2 cellular contexts compared by ENCODE assay signal in the genomic region with DNA sequence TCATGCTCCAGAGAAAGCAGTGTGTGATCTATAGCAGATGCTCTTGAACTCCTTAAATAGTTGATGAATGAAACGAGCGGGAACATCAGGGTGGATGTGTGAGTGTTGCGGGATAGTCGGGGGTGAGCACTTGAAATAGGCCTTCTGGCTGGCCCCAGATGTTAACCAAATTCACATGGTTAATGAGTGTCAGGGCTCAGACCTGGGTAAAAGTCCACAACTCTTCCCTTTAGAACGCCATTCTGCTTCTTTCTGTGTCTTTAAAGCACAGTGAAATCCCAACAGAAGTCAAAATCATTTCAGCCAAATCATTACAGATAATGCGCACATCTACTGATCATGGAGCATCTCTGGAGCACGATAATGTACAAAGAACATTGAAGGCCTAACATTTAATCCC.
TF ChIP-seq lines count a peak whose summit lies in the region.

No MANE protein-coding gene starts in this region.

TF ChIP-seq in H1, 55 proteins besides CTCF, POLR2A, EP300 and RAD21 (continued from another document):
- TF ChIP-seq TAF7 (optimal IDR thresholded peaks at IDR 0.05; ENCODE audit: borderline replicate concordance, low read depth, low read length): no peak
- TF ChIP-seq RNF2 (IDR thresholded peaks at IDR 0.05; ENCODE audit: borderline replicate concordance, low read depth, low read length, missing control alignments, poor library complexity, severe bottlenecking): no peak
- TF ChIP-seq, protein P1, sequence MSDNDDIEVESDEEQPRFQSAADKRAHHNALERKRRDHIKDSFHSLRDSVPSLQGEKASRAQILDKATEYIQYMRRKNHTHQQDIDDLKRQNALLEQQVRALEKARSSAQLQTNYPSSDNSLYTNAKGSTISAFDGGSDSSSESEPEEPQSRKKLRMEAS (IDR thresholded peaks at IDR 0.05): no peak
- no peak for TF ChIP-seq TEAD4 (IDR thresholded peaks at IDR 0.05; ENCODE audit: low read depth, low read length)
- TF ChIP-seq BCL11A (IDR thresholded peaks at IDR 0.05; ENCODE audit: low read depth in 2 of 2, low read length in 2 of 2): no peak
- no peak for TF ChIP-seq HDAC6 (IDR thresholded peaks at IDR 0.05; ENCODE audit: low read depth, low read length)
- no peak for TF ChIP-seq RBBP5 (IDR thresholded peaks at IDR 0.05; ENCODE audit: borderline replicate concordance, low read depth, low read length)
- TF ChIP-seq CBX5 (IDR thresholded peaks at IDR 0.05; ENCODE audit: low read depth, low read length): no peak
- TF ChIP-seq HDAC2 (IDR thresholded peaks at IDR 0.05; ENCODE audit: borderline replicate concordance in 1 of 2, low read depth in 2 of 2, low read length in 2 of 2): no peak
- TF ChIP-seq KDM5A (IDR thresholded peaks at IDR 0.05; ENCODE audit: low read length): no peak
- no peak for TF ChIP-seq NANOG (IDR thresholded peaks at IDR 0.05; ENCODE audit: insufficient read depth, low read depth, low read length, poor library complexity, severe bottlenecking)
- no peak for TF ChIP-seq NRF1 (IDR thresholded peaks at IDR 0.05; ENCODE audit: low read depth, low read length)
- no peak for TF ChIP-seq CREB1 (IDR thresholded peaks at IDR 0.05)
- TF ChIP-seq, protein P2, sequence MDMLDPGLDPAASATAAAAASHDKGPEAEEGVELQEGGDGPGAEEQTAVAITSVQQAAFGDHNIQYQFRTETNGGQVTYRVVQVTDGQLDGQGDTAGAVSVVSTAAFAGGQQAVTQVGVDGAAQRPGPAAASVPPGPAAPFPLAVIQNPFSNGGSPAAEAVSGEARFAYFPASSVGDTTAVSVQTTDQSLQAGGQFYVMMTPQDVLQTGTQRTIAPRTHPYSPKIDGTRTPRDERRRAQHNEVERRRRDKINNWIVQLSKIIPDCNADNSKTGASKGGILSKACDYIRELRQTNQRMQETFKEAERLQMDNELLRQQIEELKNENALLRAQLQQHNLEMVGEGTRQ (IDR thresholded peaks at IDR 0.05; ENCODE audit: low read length): no peak
- TF ChIP-seq, protein P3, sequence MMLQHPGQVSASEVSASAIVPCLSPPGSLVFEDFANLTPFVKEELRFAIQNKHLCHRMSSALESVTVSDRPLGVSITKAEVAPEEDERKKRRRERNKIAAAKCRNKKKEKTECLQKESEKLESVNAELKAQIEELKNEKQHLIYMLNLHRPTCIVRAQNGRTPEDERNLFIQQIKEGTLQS (IDR thresholded peaks at IDR 0.05; ENCODE audit: insufficient read depth, low read depth, low read length): no peak
TF ChIP-seq in H1: peak in this region for 0.

TF ChIP-seq in WTC11, 78 proteins besides CTCF, POLR2A, EP300 and RAD21 (continued from another document):
- TF ChIP-seq SMAD4 (CRISPR knock-in tag; IDR thresholded peaks at IDR 0.05) (no peak), JUN (CRISPR knock-in tag; IDR thresholded peaks at IDR 0.05) (no peak), NFATC4 (CRISPR knock-in tag; IDR thresholded peaks at IDR 0.05) (no peak), GTF2I (CRISPR knock-in tag; conservative IDR thresholded peaks at IDR 0.05) (no peak), HMGA2 (CRISPR knock-in tag; IDR thresholded peaks at IDR 0.05) (no peak), ZNF671 (CRISPR knock-in tag; IDR thresholded peaks at IDR 0.05) (no peak), ZNF263 (CRISPR knock-in tag; IDR thresholded peaks at IDR 0.05; ENCODE audit: low read depth) (no peak), CBFB (CRISPR knock-in tag; IDR thresholded peaks at IDR 0.05; ENCODE audit: low read depth) (no peak)
- TF ChIP-seq, protein P4, sequence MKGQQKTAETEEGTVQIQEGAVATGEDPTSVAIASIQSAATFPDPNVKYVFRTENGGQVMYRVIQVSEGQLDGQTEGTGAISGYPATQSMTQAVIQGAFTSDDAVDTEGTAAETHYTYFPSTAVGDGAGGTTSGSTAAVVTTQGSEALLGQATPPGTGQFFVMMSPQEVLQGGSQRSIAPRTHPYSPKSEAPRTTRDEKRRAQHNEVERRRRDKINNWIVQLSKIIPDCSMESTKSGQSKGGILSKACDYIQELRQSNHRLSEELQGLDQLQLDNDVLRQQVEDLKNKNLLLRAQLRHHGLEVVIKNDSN (CRISPR knock-in tag; IDR thresholded peaks at IDR 0.05): no peak
- TF ChIP-seq, protein P5, sequence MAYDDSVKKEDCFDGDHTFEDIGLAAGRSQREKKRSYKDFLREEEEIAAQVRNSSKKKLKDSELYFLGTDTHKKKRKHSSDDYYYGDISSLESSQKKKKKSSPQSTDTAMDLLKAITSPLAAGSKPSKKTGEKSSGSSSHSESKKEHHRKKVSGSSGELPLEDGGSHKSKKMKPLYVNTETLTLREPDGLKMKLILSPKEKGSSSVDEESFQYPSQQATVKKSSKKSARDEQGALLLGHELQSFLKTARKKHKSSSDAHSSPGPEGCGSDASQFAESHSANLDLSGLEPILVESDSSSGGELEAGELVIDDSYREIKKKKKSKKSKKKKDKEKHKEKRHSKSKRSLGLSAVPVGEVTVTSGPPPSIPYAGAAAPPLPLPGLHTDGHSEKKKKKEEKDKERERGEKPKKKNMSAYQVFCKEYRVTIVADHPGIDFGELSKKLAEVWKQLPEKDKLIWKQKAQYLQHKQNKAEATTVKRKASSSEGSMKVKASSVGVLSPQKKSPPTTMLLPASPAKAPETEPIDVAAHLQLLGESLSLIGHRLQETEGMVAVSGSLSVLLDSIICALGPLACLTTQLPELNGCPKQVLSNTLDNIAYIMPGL (CRISPR knock-in tag; IDR thresholded peaks at IDR 0.05): no peak
- TF ChIP-seq, protein P6, sequence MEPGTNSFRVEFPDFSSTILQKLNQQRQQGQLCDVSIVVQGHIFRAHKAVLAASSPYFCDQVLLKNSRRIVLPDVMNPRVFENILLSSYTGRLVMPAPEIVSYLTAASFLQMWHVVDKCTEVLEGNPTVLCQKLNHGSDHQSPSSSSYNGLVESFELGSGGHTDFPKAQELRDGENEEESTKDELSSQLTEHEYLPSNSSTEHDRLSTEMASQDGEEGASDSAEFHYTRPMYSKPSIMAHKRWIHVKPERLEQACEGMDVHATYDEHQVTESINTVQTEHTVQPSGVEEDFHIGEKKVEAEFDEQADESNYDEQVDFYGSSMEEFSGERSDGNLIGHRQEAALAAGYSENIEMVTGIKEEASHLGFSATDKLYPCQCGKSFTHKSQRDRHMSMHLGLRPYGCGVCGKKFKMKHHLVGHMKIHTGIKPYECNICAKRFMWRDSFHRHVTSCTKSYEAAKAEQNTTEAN (CRISPR knock-in tag; IDR thresholded peaks at IDR 0.05): no peak
- TF ChIP-seq, protein P1 (CRISPR knock-in tag; IDR thresholded peaks at IDR 0.05): no peak
- TF ChIP-seq, protein P7, sequence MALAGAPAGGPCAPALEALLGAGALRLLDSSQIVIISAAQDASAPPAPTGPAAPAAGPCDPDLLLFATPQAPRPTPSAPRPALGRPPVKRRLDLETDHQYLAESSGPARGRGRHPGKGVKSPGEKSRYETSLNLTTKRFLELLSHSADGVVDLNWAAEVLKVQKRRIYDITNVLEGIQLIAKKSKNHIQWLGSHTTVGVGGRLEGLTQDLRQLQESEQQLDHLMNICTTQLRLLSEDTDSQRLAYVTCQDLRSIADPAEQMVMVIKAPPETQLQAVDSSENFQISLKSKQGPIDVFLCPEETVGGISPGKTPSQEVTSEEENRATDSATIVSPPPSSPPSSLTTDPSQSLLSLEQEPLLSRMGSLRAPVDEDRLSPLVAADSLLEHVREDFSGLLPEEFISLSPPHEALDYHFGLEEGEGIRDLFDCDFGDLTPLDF (CRISPR knock-in tag; IDR thresholded peaks at IDR 0.05): no peak
- TF ChIP-seq, protein P8, sequence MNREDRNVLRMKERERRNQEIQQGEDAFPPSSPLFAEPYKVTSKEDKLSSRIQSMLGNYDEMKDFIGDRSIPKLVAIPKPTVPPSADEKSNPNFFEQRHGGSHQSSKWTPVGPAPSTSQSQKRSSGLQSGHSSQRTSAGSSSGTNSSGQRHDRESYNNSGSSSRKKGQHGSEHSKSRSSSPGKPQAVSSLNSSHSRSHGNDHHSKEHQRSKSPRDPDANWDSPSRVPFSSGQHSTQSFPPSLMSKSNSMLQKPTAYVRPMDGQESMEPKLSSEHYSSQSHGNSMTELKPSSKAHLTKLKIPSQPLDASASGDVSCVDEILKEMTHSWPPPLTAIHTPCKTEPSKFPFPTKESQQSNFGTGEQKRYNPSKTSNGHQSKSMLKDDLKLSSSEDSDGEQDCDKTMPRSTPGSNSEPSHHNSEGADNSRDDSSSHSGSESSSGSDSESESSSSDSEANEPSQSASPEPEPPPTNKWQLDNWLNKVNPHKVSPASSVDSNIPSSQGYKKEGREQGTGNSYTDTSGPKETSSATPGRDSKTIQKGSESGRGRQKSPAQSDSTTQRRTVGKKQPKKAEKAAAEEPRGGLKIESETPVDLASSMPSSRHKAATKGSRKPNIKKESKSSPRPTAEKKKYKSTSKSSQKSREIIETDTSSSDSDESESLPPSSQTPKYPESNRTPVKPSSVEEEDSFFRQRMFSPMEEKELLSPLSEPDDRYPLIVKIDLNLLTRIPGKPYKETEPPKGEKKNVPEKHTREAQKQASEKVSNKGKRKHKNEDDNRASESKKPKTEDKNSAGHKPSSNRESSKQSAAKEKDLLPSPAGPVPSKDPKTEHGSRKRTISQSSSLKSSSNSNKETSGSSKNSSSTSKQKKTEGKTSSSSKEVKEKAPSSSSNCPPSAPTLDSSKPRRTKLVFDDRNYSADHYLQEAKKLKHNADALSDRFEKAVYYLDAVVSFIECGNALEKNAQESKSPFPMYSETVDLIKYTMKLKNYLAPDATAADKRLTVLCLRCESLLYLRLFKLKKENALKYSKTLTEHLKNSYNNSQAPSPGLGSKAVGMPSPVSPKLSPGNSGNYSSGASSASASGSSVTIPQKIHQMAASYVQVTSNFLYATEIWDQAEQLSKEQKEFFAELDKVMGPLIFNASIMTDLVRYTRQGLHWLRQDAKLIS (CRISPR knock-in tag; IDR thresholded peaks at IDR 0.05; ENCODE audit: borderline replicate concordance): no peak
- TF ChIP-seq, protein P9, sequence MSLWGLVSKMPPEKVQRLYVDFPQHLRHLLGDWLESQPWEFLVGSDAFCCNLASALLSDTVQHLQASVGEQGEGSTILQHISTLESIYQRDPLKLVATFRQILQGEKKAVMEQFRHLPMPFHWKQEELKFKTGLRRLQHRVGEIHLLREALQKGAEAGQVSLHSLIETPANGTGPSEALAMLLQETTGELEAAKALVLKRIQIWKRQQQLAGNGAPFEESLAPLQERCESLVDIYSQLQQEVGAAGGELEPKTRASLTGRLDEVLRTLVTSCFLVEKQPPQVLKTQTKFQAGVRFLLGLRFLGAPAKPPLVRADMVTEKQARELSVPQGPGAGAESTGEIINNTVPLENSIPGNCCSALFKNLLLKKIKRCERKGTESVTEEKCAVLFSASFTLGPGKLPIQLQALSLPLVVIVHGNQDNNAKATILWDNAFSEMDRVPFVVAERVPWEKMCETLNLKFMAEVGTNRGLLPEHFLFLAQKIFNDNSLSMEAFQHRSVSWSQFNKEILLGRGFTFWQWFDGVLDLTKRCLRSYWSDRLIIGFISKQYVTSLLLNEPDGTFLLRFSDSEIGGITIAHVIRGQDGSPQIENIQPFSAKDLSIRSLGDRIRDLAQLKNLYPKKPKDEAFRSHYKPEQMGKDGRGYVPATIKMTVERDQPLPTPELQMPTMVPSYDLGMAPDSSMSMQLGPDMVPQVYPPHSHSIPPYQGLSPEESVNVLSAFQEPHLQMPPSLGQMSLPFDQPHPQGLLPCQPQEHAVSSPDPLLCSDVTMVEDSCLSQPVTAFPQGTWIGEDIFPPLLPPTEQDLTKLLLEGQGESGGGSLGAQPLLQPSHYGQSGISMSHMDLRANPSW (CRISPR knock-in tag; conservative IDR thresholded peaks at IDR 0.05; ENCODE audit: low read depth): no peak
